In genomic region chr5:168481330-168481788, GRCh38 we compare ENCODE assay signal across 11 cellular contexts. TPM values are rescaled to one million over a fixed set of nuclear protein-coding genes. Genes with fewer than 3 reads are reported as not detected.
DNase-seq lines count a peak whose midpoint lies in the region; ATAC-seq, FAIRE-seq and TF ChIP-seq lines count a peak whose summit lies in the region.
"Had no signal": no experiment of that assay in that cellular context is flagged by ENCODE, and none has a peak within 500 bp of the region (broad histone marks: within the 10 kb centered on the region; RNA-seq: fewer than 3 reads in every experiment).

No MANE protein-coding gene starts in this region.

- in situ Hi-C loops in GM13976 (cut with MboI; ENCODE audit: low sequenced_read_pairs, unreplicated experiment): no loop called here
- in situ Hi-C loops in G401 (cut with HindIII; ENCODE audit: low sequenced_read_pairs): no loop called here

- DNase-seq in GM13976 (ENCODE audit: low spot score) (peak; percentile 70), RPMI8226 (peak; percentile 42), G401 (ENCODE audit: low spot score) (no peak), NCI-H1417 (lab: John Stamatoyannopoulos, UW) (no peak), RCC 7860 (ENCODE audit: low spot score) (no peak), NCI-H524 treated with DMSO at 0.1 percent for 48 hours (lab: John Stamatoyannopoulos, UW) (no peak)
- DNase-seq: naive thymus-derived CD8-positive, alpha-beta T cell had no signal

- ATAC-seq in GM19324 (IDR thresholded peaks at IDR 0.05; ENCODE audit: low FRiP score, unreplicated experiment): peak; percentile 99
- ATAC-seq in HG02943 (IDR thresholded peaks at IDR 0.05; ENCODE audit: low read depth, unreplicated experiment): peak; percentile 96
- ATAC-seq: naive thymus-derived CD8-positive, alpha-beta T cell; SK-N-SH treated with all-trans-retinoic acid at 6 μM for 48 hours had no signal

- TF ChIP-seq CTCF in GM13976 (IDR thresholded peaks at IDR 0.05; ENCODE audit: borderline replicate concordance, control extremely low read depth, extremely low read depth, insufficient read depth, missing control alignments): no peak

- FAIRE-seq in RCC 7860 (lab: Jason Lieb, UNC): no peak

RNA-seq across cellular contexts. Expression of gene RARS1, which starts 4.9 kb away (rescaled TPM):
- total RNA-seq in G401 (2014; rRNA removed; shearing (Covaris generic)): 171 and 222 TPM in 2 replicates

RNA-seq across cellular contexts. Expression of gene FBLL1, which starts 47.7 kb away (rescaled TPM):
- total RNA-seq in G401 (2014; rRNA removed; shearing (Covaris generic)): not detected in 2 replicates
- total RNA-seq: MCF 10A; naive thymus-derived CD8-positive, alpha-beta T cell had no signal

Comparison
In these comparisons a context has a peak if more than half of its experiments do, and no peak if none do; other contexts are left out.
1. DNase-seq: peak in GM13976 (single experiment) and RPMI8226 (single experiment); none in G401 (single experiment), NCI-H1417 (0 of 3), RCC 7860 (single experiment) and NCI-H524 treated with DMSO at 0.1 percent for 48 hours (single experiment).